ENCODE assay signal across 8 cellular contexts in genomic region chr5:173057062-173057924, GRCh38. TPM values are rescaled to one million over a fixed set of nuclear protein-coding genes. Genes with fewer than 3 reads are reported as not detected.
DNase-seq lines count a peak whose midpoint lies in the region; ATAC-seq and TF ChIP-seq lines count a peak whose summit lies in the region.

No MANE protein-coding gene starts in this region.

- peak; percentile 80 for ATAC-seq in HG02884 (IDR thresholded peaks at IDR 0.05; ENCODE audit: unreplicated experiment)

- peaks cover 24% of the 10 kb centered on the region for H3K4me1 Mint-ChIP-seq in progenitor cell of endocrine pancreas (ENCODE audit: low read depth)

- H3K36me3 ChIP-seq in left ventricle myocardium inferior = no peaks in the 10 kb centered on the region

- TF ChIP-seq CTCF in left ventricle myocardium inferior (IDR thresholded peaks at IDR 0.05; ENCODE audit: borderline replicate concordance) (no peak), progenitor cell of endocrine pancreas (IDR thresholded peaks at IDR 0.05; ENCODE audit: unreplicated experiment) (peak; percentile 6)

- peak overlapping the region; percentile 98 for H3K4me3 ChIP-seq in left ventricle myocardium inferior

- peak; percentile 56 for TF ChIP-seq POLR2A in GM15510 (IDR thresholded peaks at IDR 0.05; ENCODE audit: borderline replicate concordance, extremely low read depth, insufficient read length)

- H3K27ac Mint-ChIP-seq in progenitor cell of endocrine pancreas = peak overlapping the region; percentile 98

- H3K9me3 Mint-ChIP-seq in progenitor cell of endocrine pancreas (ENCODE audit: low read depth) = peaks cover 3% of the 10 kb centered on the region

- H3K9me3 ChIP-seq in left ventricle myocardium inferior (replicated peaks) = no peaks in the 10 kb centered on the region

- intact Hi-C loops in left ventricle myocardium inferior (cut with micrococcal nuclease) = no loop called here

- H3K4me1 ChIP-seq in left ventricle myocardium inferior = peaks cover 66% of the 10 kb centered on the region

- peak; percentile 79 for DNase-seq in NCI-H146 treated with DMSO at 0.1 percent for 48 hours (lab: John Stamatoyannopoulos, UW; ENCODE audit: unreplicated experiment)
- peak; percentile 98 to 99 (median 98) for DNase-seq in T-helper 1 cell
- DNase-seq in amniotic stem cell (lab: John Stamatoyannopoulos, UW) = peak; percentile 93
- DNase-seq in left ventricle myocardium inferior = peak; percentile 99
- DNase-seq in progenitor cell of endocrine pancreas (ENCODE audit: low spot score, unreplicated experiment) = peak; percentile 99
- peak; percentile 100 for DNase-seq in ureter (ENCODE audit: low spot score)

- no peaks in the 10 kb centered on the region for H3K27me3 Mint-ChIP-seq in progenitor cell of endocrine pancreas

- H3K4me3 Mint-ChIP-seq in progenitor cell of endocrine pancreas (ENCODE audit: low read depth) = peak overlapping the region; percentile 91

- peak overlapping the region; percentile 96 for H3K27ac ChIP-seq in left ventricle myocardium inferior (replicated peaks)

- H3K36me3 Mint-ChIP-seq in progenitor cell of endocrine pancreas (ENCODE audit: insufficient read depth) = peaks cover 7% of the 10 kb centered on the region

- H3K27me3 ChIP-seq in left ventricle myocardium inferior (ENCODE audit: low read depth) = no peaks in the 10 kb centered on the region

RNA-seq across cellular contexts. Expression of gene CREBRF, which starts 1.1 kb away (rescaled TPM):
- 24.1 TPM for total RNA-seq in left ventricle myocardium inferior
- total RNA-seq in progenitor cell of endocrine pancreas = 17.4 and 17.8 TPM in 2 replicates
- 36.5 TPM for total RNA-seq in ureter

Comparison
In these comparisons a context has a peak if more than half of its experiments do, and no peak if none do; other contexts are left out.
1. Peak in every context shown above with its lines: DNase-seq, ATAC-seq, H3K4me3 ChIP-seq and H3K27ac ChIP-seq.